ENCODE assay signal across 8 cellular contexts in genomic region chr5:120463991-120464626, GRCh38. TPM values are rescaled to one million over a fixed set of nuclear protein-coding genes. Genes with fewer than 3 reads are reported as not detected.
DNase-seq lines count a peak whose midpoint lies in the region; ATAC-seq and TF ChIP-seq lines count a peak whose summit lies in the region.

Gene PRR16, plus strand, starts transcription at chr5:120464300.

- no peaks in the 10 kb centered on the region for H3K9me3 Mint-ChIP-seq in mesothelial cell of epicardium

- H3K27ac Mint-ChIP-seq in T-helper 17 cell (no peak within 1 kb of the TSS), mesothelial cell of epicardium (peak within 1 kb of the TSS; percentile 27)

- H3K4me1 ChIP-seq in thyroid gland, result peaks cover 0 to 14% of the 10 kb centered on the region in 2 donors

- DNase-seq in EL (peak; percentile 81), T-helper 17 cell (no peak), epithelial cell of proximal tubule (ENCODE audit: low read depth) (no peak), mesothelial cell of epicardium (ENCODE audit: low spot score in 2 of 2, unreplicated experiment in 2 of 2) (peak; percentile 43 to 75), thyroid gland (peak; percentile 39 to 55), OCI-M2 (lab: John Stamatoyannopoulos, UW; ENCODE audit: unreplicated experiment) (no peak)

- H3K27ac ChIP-seq in thyroid gland, result peak within 1 kb of the TSS in 1 of 3 donors; percentile 38

- no peaks in the 10 kb centered on the region for H3K27me3 ChIP-seq in thyroid gland

- H3K27me3 Mint-ChIP-seq in T-helper 17 cell (peaks cover 30% of the 10 kb centered on the region), mesothelial cell of epicardium (ENCODE audit: low read depth) (peaks cover 53% of the 10 kb centered on the region)

- H3K4me3 Mint-ChIP-seq in T-helper 17 cell (peak within 1 kb of the TSS; percentile 80), mesothelial cell of epicardium (peak within 1 kb of the TSS; percentile 77)

- H3K36me3 ChIP-seq in thyroid gland, result no peaks in the 10 kb centered on the region

- intact Hi-C loops in thyroid gland (cut with DNase I), result no loop called here

- H3K36me3 Mint-ChIP-seq in T-helper 17 cell (ENCODE audit: low read depth), result no peaks in the 10 kb centered on the region
- H3K36me3 Mint-ChIP-seq in mesothelial cell of epicardium, result no peaks in the 10 kb centered on the region

- ATAC-seq in GM21360 (IDR thresholded peaks at IDR 0.05; ENCODE audit: unreplicated experiment) (peak; percentile 69), HG03521 (IDR thresholded peaks at IDR 0.05; ENCODE audit: unreplicated experiment) (peak; percentile 85), T-helper 17 cell (peak; percentile 68)

- H3K4me3 ChIP-seq in epithelial cell of proximal tubule (ENCODE audit: low read depth, low read length), result peak within 1 kb of the TSS; percentile 57
- peak within 1 kb of the TSS; percentile 24 to 38 (median 35) for H3K4me3 ChIP-seq in thyroid gland (replicated peaks in 1 of 3)

- TF ChIP-seq CTCF in epithelial cell of proximal tubule (conservative IDR thresholded peaks at IDR 0.05; ENCODE audit: low read depth, low read length) (no peak), mesothelial cell of epicardium (IDR thresholded peaks at IDR 0.05; ENCODE audit: unreplicated experiment) (no peak), thyroid gland (IDR thresholded peaks at IDR 0.05) (peak in 3 of 6 experiments; percentile 12 to 48 (median 34))

- H3K4me1 Mint-ChIP-seq in T-helper 17 cell (peaks cover 2% of the 10 kb centered on the region), mesothelial cell of epicardium (peaks cover 26% of the 10 kb centered on the region)

- H3K9me3 ChIP-seq in T-helper 17 cell (ENCODE audit: control insufficient read depth, low read length, poor library complexity, severe bottlenecking) (no peaks in the 10 kb centered on the region), thyroid gland (no peaks in the 10 kb centered on the region)

- 0% methylated on average over 21 to 22 of the region's 62 CpGs for WGBS in thyroid gland, 2 donors

- no peak for TF ChIP-seq POLR2A in thyroid gland (IDR thresholded peaks at IDR 0.05)

RNA-seq across cellular contexts. Expression of gene PRR16, which starts in this region (rescaled TPM):
- not detected for total RNA-seq in T-helper 17 cell
- 0.23 and 0.94 TPM in 2 replicates for total RNA-seq in epithelial cell of proximal tubule
- total RNA-seq in mesothelial cell of epicardium, result 1.9 to 2.7 TPM (median 2.1 TPM) in 3 replicates
- 1 to 10 TPM; 1.9 to 8.6 (median 2.8) TPM for total RNA-seq in thyroid gland

Comparison
In these comparisons a context has a peak if more than half of its experiments do, and no peak if none do; other contexts are left out.
1. Peak in ATAC-seq in T-helper 17 cell; RNA of the gene not detected or under 1 TPM.
2. DNase-seq: peak in EL (single experiment), mesothelial cell of epicardium (2 of 2) and thyroid gland (2 of 2); none in T-helper 17 cell (0 of 3), epithelial cell of proximal tubule (single experiment) and OCI-M2 (single experiment).
3. Peak in every context shown above with its lines, with median percentiles within 50 percentile points of each other: ATAC-seq.